In genomic region chr14:54465654-54466053, GRCh38 we compare ENCODE assay signal across 15 cellular contexts. TPM values are rescaled to one million over a fixed set of nuclear protein-coding genes. Genes with fewer than 3 reads are reported as not detected.
A peak's percentile ranks its signal among the peaks of the same experiment; 100 is the strongest.
DNase-seq lines count a peak whose midpoint lies in the region; ATAC-seq and TF ChIP-seq lines count a peak whose summit lies in the region.
"Had no signal": no experiment of that assay in that cellular context is flagged by ENCODE, and none has a peak within 500 bp of the region (broad histone marks: within the 10 kb centered on the region; RNA-seq: fewer than 3 reads in every experiment).

No MANE protein-coding gene starts in this region.

- H3K36me3 Mint-ChIP-seq in endothelial cell (ENCODE audit: low read depth, unreplicated experiment) = peaks cover 20% of the 10 kb centered on the region

- peak overlapping the region; percentile 19 for H2AFZ ChIP-seq in parathyroid adenoma

- peak; percentile 86 for DNase-seq in DMS 273 (lab: John Stamatoyannopoulos, UW; ENCODE audit: unreplicated experiment)
- peak; percentile 46 for DNase-seq in NCI-H2227 treated with DMSO at 0.1 percent for 48 hours (lab: John Stamatoyannopoulos, UW)
- DNase-seq in ascending aorta (ENCODE audit: low spot score in 2 of 2) = no peak
- no peak for DNase-seq in mucosa of gallbladder (ENCODE audit: low spot score)
- no peak for DNase-seq in endothelial cell (ENCODE audit: low spot score)
- DNase-seq in NCI-H345 (lab: John Stamatoyannopoulos, UW) = no peak
- DNase-seq: CD4-positive, alpha-beta T cell; HCEC 1CT; Kasumi-1; NCI-H1930; NCI-H748 treated with DMSO at 0.1 percent for 48 hours; Right ventricle myocardium superior had no signal

- H3K79me2 ChIP-seq in parathyroid adenoma = no peaks in the 10 kb centered on the region

- peaks cover 0 to 3% of the 10 kb centered on the region in 2 donors for H3K4me1 ChIP-seq in ascending aorta
- no peaks in the 10 kb centered on the region for H3K4me1 ChIP-seq in parathyroid adenoma

- H3K27me3 Mint-ChIP-seq in endothelial cell (ENCODE audit: unreplicated experiment) = no peaks in the 10 kb centered on the region
- H3K27me3 Mint-ChIP-seq: CD4-positive, alpha-beta T cell had no signal

- TF ChIP-seq CTCF in ascending aorta (IDR thresholded peaks at IDR 0.05) = no peak
- TF ChIP-seq CTCF in parathyroid adenoma (IDR thresholded peaks at IDR 0.05) = no peak
- no peak for TF ChIP-seq CTCF in endothelial cell (IDR thresholded peaks at IDR 0.05; ENCODE audit: unreplicated experiment)

- no peak overlapping the region for H3K4me3 Mint-ChIP-seq in endothelial cell (ENCODE audit: unreplicated experiment)
- H3K4me3 Mint-ChIP-seq: CD4-positive, alpha-beta T cell had no signal

- H3K4me1 Mint-ChIP-seq in endothelial cell (ENCODE audit: unreplicated experiment) = peaks cover 6% of the 10 kb centered on the region

- H3K27ac Mint-ChIP-seq in endothelial cell (ENCODE audit: unreplicated experiment) = no peak overlapping the region
- H3K27ac Mint-ChIP-seq: CD4-positive, alpha-beta T cell had no signal

- H3K4me2 ChIP-seq in parathyroid adenoma (ENCODE audit: low read length) = no peak overlapping the region

- H3K27ac ChIP-seq in ascending aorta (peak overlapping the region; percentile 36 to 61), parathyroid adenoma (no peak overlapping the region)

- H3K4me3 ChIP-seq in ascending aorta = no peak overlapping the region
- H3K4me3 ChIP-seq in parathyroid adenoma (ENCODE audit: low read depth, low read length) = no peak overlapping the region

- H3K9ac ChIP-seq in parathyroid adenoma = no peak overlapping the region

- no peaks in the 10 kb centered on the region for H3K36me3 ChIP-seq in ascending aorta
- no peaks in the 10 kb centered on the region for H3K36me3 ChIP-seq in parathyroid adenoma (ENCODE audit: control insufficient read depth, insufficient read depth, low read length)

- H3K9me3 ChIP-seq in ascending aorta = no peaks in the 10 kb centered on the region
- H3K9me3 ChIP-seq in parathyroid adenoma (ENCODE audit: control insufficient read depth, low read length) = no peaks in the 10 kb centered on the region

- no peaks in the 10 kb centered on the region for H3K27me3 ChIP-seq in ascending aorta
- no peaks in the 10 kb centered on the region for H3K27me3 ChIP-seq in parathyroid adenoma (ENCODE audit: control insufficient read depth, insufficient read depth, low read length)

- H3K9me3 Mint-ChIP-seq in endothelial cell (ENCODE audit: unreplicated experiment) = no peaks in the 10 kb centered on the region

- no peak for ATAC-seq in GM18505 (IDR thresholded peaks at IDR 0.05; ENCODE audit: unreplicated experiment)
- ATAC-seq: Panc1 had no signal

- TF ChIP-seq POLR2A in GM18505 (IDR thresholded peaks at IDR 0.05; ENCODE audit: borderline replicate concordance, extremely low read depth, insufficient read depth, insufficient read length) = no peak

- intact Hi-C loops in ascending aorta (cut with DNase I) = no loop called here

RNA-seq across cellular contexts. Expression of gene GMFB, which starts 23.1 kb away (rescaled TPM):
- total RNA-seq in ascending aorta = 27.5 TPM
- 27.9 TPM for total RNA-seq in mucosa of gallbladder
- 86.2 TPM for total RNA-seq in endothelial cell (ENCODE audit: unreplicated experiment)

RNA-seq across cellular contexts. Expression of gene CNIH1, which starts 24.5 kb away (rescaled TPM):
- total RNA-seq in ascending aorta = 173 TPM
- 98.5 TPM for total RNA-seq in mucosa of gallbladder
- 87.8 TPM for total RNA-seq in endothelial cell (ENCODE audit: unreplicated experiment)

RNA-seq across cellular contexts. Expression of gene CGRRF1, which starts 44.1 kb away (rescaled TPM):
- 1.2 TPM for total RNA-seq in ascending aorta
- total RNA-seq in mucosa of gallbladder = 17.6 TPM
- 31.1 TPM for total RNA-seq in endothelial cell (ENCODE audit: unreplicated experiment)

Comparison
In these comparisons a context has a peak if more than half of its experiments do, and no peak if none do; other contexts are left out.
1. DNase-seq: peak in DMS 273 (single experiment) and NCI-H2227 treated with DMSO at 0.1 percent for 48 hours (single experiment); none in ascending aorta (0 of 2), mucosa of gallbladder (single experiment), endothelial cell (single experiment) and NCI-H345 (single experiment).